1 cellular context compared by ENCODE assay signal in genomic region chr14:58746701-58747100, GRCh38.
TF ChIP-seq lines count a peak whose summit lies in the region.

No MANE protein-coding gene starts in this region.

TF ChIP-seq in IMR-90, 13 proteins besides CTCF, POLR2A, EP300 and RAD21:
- TF ChIP-seq FOS (IDR thresholded peaks at IDR 0.05; ENCODE audit: low read depth, low read length), result no peak
- TF ChIP-seq CEBPB (IDR thresholded peaks at IDR 0.05; ENCODE audit: low read depth, low read length), result no peak
- TF ChIP-seq RCOR1 (IDR thresholded peaks at IDR 0.05; ENCODE audit: insufficient replicate concordance, low read length), result no peak
- TF ChIP-seq MAFK (IDR thresholded peaks at IDR 0.05; ENCODE audit: low read depth, low read length), result no peak
- TF ChIP-seq SMC3 (IDR thresholded peaks at IDR 0.05; ENCODE audit: low read depth, low read length), result no peak
